In genomic region chr17:82450357-82451106, GRCh38 we compare ENCODE assay signal across 8 cellular contexts. TPM values are rescaled to one million over a fixed set of nuclear protein-coding genes. Genes with fewer than 3 reads are reported as not detected.
DNase-seq lines count a peak whose midpoint lies in the region; ATAC-seq, FAIRE-seq and TF ChIP-seq lines count a peak whose summit lies in the region.

CYBC1 (minus strand) TSS chr17:82450752; CDS start chr17:82449254, 1,498 bp downstream.

- FAIRE-seq in kidney (lab: Jason Lieb, UNC), result no peak

- peak; percentile 95 for DNase-seq in AG08395 (ENCODE audit: low spot score)
- DNase-seq in NCI-H460 (ENCODE audit: extremely low read depth, low read depth), result peak; percentile 83
- DNase-seq in activated CD4-positive, alpha-beta T cell treated with anti-CD3 and anti-CD28 coated beads for 1 hour, result peak; percentile 91
- peak; percentile 87 for DNase-seq in cerebellar cortex (ENCODE audit: low spot score)
- DNase-seq in kidney, result peak; percentile 98
- peak; percentile 93 to 97 (median 94) for DNase-seq in stimulated activated CD4-positive, alpha-beta T cell treated with anti-CD3 and anti-CD28 coated beads, Interleukin-12 subunit alpha, Interleukin-12 subunit beta, amount 100 ng/mL, for 48 hours (ENCODE audit: low read depth in 2 of 3, low spot score in 1 of 3)

- peak within 1 kb of the TSS; percentile 80 to 82 for H3K9ac ChIP-seq in kidney (ENCODE audit: low read length in 2 of 2)

- peak within 1 kb of the TSS; percentile 87 to 92 for H3K4me3 ChIP-seq in kidney (ENCODE audit: low read length in 2 of 2)

- no peak for TF ChIP-seq CTCF in kidney (IDR thresholded peaks at IDR 0.05; ENCODE audit: borderline replicate concordance, extremely low read depth, insufficient read depth)

- ATAC-seq in GM19023 (IDR thresholded peaks at IDR 0.05; ENCODE audit: unreplicated experiment), result peak; percentile 66
- peak; percentile 60 for ATAC-seq in HG03354 (IDR thresholded peaks at IDR 0.05; ENCODE audit: poor library complexity, severe bottlenecking, unreplicated experiment)

- peaks cover 5 to 12% of the 10 kb centered on the region in 2 donors for H3K4me1 ChIP-seq in kidney (ENCODE audit: control insufficient read depth in 1 of 2, insufficient read depth in 1 of 2, low read depth in 1 of 2, low read length in 2 of 2)

- peak within 1 kb of the TSS; percentile 85 to 94 for H3K27ac ChIP-seq in kidney (ENCODE audit: low read depth in 2 of 2, low read length in 2 of 2)

- H3K9me3 ChIP-seq in kidney (ENCODE audit: control insufficient read depth in 1 of 2, low read length in 2 of 2), result no peaks in the 10 kb centered on the region

- intact Hi-C loops in kidney (cut with DNase I), result no loop called here

- H3K36me3 ChIP-seq in kidney (ENCODE audit: control insufficient read depth in 1 of 2, insufficient read depth in 2 of 2, low read length in 2 of 2), result no peaks in the 10 kb centered on the region

RNA-seq across cellular contexts. Expression of gene CYBC1, which starts in this region (rescaled TPM):
- total RNA-seq in NCI-H460 (2014; rRNA removed; shearing (Covaris generic)), result 39.5 TPM in 2 replicates
- polyA plus RNA-seq in NCI-H460 (2014; cell fraction: nucleus; rRNA removed), result 123 and 157 TPM in 2 replicates
- 139 TPM for total RNA-seq in kidney
- 38.2 TPM for polyA plus RNA-seq in kidney (ENCODE audit: insufficient read depth, low read depth, low replicate concordance)

Comparison
In these comparisons a context has a peak if more than half of its experiments do, and no peak if none do; other contexts are left out.
1. Peak in every context shown above with its lines: DNase-seq, ATAC-seq, H3K4me3 ChIP-seq and H3K27ac ChIP-seq.